ENCODE assay signal across 1 cellular context in genomic region chr4:10281996-10282395, GRCh38.
TF ChIP-seq lines count a peak whose summit lies in the region.

No MANE protein-coding gene starts in this region.

TF ChIP-seq in GM23338, 12 proteins besides CTCF, POLR2A, EP300 and RAD21 (continued from another document):
- no peak for TF ChIP-seq ZNF462 (CRISPR knock-in tag; IDR thresholded peaks at IDR 0.05)
